Comparison of ENCODE assay signal across 12 cellular contexts in genomic region chr11:124536520-124536919, GRCh38. TPM values are rescaled to one million over a fixed set of nuclear protein-coding genes. Genes with fewer than 3 reads are reported as not detected.
DNase-seq lines count a peak whose midpoint lies in the region; ATAC-seq and TF ChIP-seq lines count a peak whose summit lies in the region.
"Had no signal": no experiment of that assay in that cellular context is flagged by ENCODE, and none has a peak within 500 bp of the region (broad histone marks: within the 10 kb centered on the region; RNA-seq: fewer than 3 reads in every experiment).

No MANE protein-coding gene starts in this region.

- H3K4me1 ChIP-seq in A673 (ENCODE audit: insufficient read depth, low read length, poor library complexity, severe bottlenecking) (no peaks in the 10 kb centered on the region), mammary epithelial cell (ENCODE audit: insufficient read depth, low read length) (peaks cover 14% of the 10 kb centered on the region)
- H3K4me1 ChIP-seq: BLaER1 had no signal

- no peak overlapping the region for H3K4me3 Mint-ChIP-seq in natural killer cell treated with Interleukin-12 subunit alpha and Interleukin-12 subunit beta and Interleukin-15 and Interleukin-18, amount 100 ng/mL, for 72 hours
- H3K4me3 Mint-ChIP-seq: neural crest cell had no signal

- H3K4me3 ChIP-seq in A673 (ENCODE audit: low read depth, low read length, poor library complexity, severe bottlenecking) (no peak overlapping the region), mammary epithelial cell (replicated peaks in 1 of 3; ENCODE audit: insufficient read depth in 1 of 3, low read depth in 2 of 3, low read length in 3 of 3) (no peak overlapping the region)
- H3K4me3 ChIP-seq: BLaER1 had no signal

- BruUV-seq in A673 (replicated peaks; lab: Mats Ljungman, UMichigan) (no TSS peak), mammary epithelial cell (replicated peaks; lab: Mats Ljungman, UMichigan) (no TSS peak)

- 9% methylated on average over 5 of the region's 6 CpGs for WGBS in mammary epithelial cell (ENCODE audit: low coverage, missing lambda C conversion rate)

- H3K27ac ChIP-seq in A673 (ENCODE audit: low read depth, low read length, poor library complexity, severe bottlenecking): no peak overlapping the region
- no peak overlapping the region for H3K27ac ChIP-seq in mammary epithelial cell (ENCODE audit: insufficient read depth, low read depth, low read length)
- H3K27ac ChIP-seq: BLaER1 had no signal

- H3K27me3 ChIP-seq in A673 (replicated peaks; ENCODE audit: insufficient read depth, low read depth, low read length, poor library complexity) (peaks cover 3% of the 10 kb centered on the region), mammary epithelial cell (ENCODE audit: insufficient read depth, low read length) (no peaks in the 10 kb centered on the region)
- H3K27me3 ChIP-seq: BLaER1 had no signal

- dilution Hi-C loops in mammary epithelial cell (cut with HindIII; ENCODE audit: low sequenced_read_pairs): no loop called here

- peaks cover 2% of the 10 kb centered on the region for H3K9me3 Mint-ChIP-seq in natural killer cell treated with Interleukin-12 subunit alpha and Interleukin-12 subunit beta and Interleukin-15 and Interleukin-18, amount 100 ng/mL, for 72 hours
- H3K9me3 Mint-ChIP-seq: neural crest cell had no signal

- H3K27me3 Mint-ChIP-seq in natural killer cell treated with Interleukin-12 subunit alpha and Interleukin-12 subunit beta and Interleukin-15 and Interleukin-18, amount 100 ng/mL, for 72 hours: peaks cover 15 to 36% of the 10 kb centered on the region in 2 donors

- TF ChIP-seq CTCF in A673 (conservative IDR thresholded peaks at IDR 0.05; ENCODE audit: low read depth, low read length): no peak; the same call in 1 of the 2 replicates
- peak in 1 of 2 donors; percentile 20 for TF ChIP-seq CTCF in mammary epithelial cell (conservative IDR thresholded peaks at IDR 0.05 in 1 of 2, IDR thresholded peaks at IDR 0.05 in 1 of 2; ENCODE audit: extremely low read depth in 1 of 2, insufficient read depth in 1 of 2, low read depth in 1 of 2, low read length in 2 of 2)

- peak overlapping the region; percentile 28 for H2AFZ ChIP-seq in mammary epithelial cell (ENCODE audit: low read depth, low read length)

- H3K4me1 Mint-ChIP-seq in natural killer cell treated with Interleukin-12 subunit alpha and Interleukin-12 subunit beta and Interleukin-15 and Interleukin-18, amount 100 ng/mL, for 72 hours (ENCODE audit: low read depth in 2 of 2): no peaks in the 10 kb centered on the region
- H3K4me1 Mint-ChIP-seq: neural crest cell had no signal

- H3K79me2 ChIP-seq in mammary epithelial cell (ENCODE audit: insufficient read depth, low read length): no peaks in the 10 kb centered on the region

- no peaks in the 10 kb centered on the region for H4K20me1 ChIP-seq in mammary epithelial cell (ENCODE audit: insufficient read depth, low read length)
- H4K20me1 ChIP-seq: BLaER1 had no signal

- H3K27ac Mint-ChIP-seq in natural killer cell treated with Interleukin-12 subunit alpha and Interleukin-12 subunit beta and Interleukin-15 and Interleukin-18, amount 100 ng/mL, for 72 hours: no peak overlapping the region

- H3K36me3 Mint-ChIP-seq in natural killer cell treated with Interleukin-12 subunit alpha and Interleukin-12 subunit beta and Interleukin-15 and Interleukin-18, amount 100 ng/mL, for 72 hours: no peaks in the 10 kb centered on the region

- POLR2A ChIA-PET in A673 (lab: Charles Lee; ENCODE audit: low non-redundant PET): no interaction called here

- CTCF ChIA-PET in A673 (lab: Charles Lee) (interaction anchor here (0.6 kb wide), 1 partner anchor 257 kb away, joined by 3 read pairs; no protein-coding TSS in a partner anchor), mammary epithelial cell (lab: Charles Lee; ENCODE audit: low non-redundant PET) (no interaction called here)

- ATAC-seq in HG03280 (IDR thresholded peaks at IDR 0.05; ENCODE audit: unreplicated experiment) (no peak), GM19035 (IDR thresholded peaks at IDR 0.05; ENCODE audit: unreplicated experiment) (no peak)
- no peak for ATAC-seq in natural killer cell treated with Interleukin-12 subunit alpha and Interleukin-12 subunit beta and Interleukin-15 and Interleukin-18, amount 100 ng/mL, for 72 hours

- no peak overlapping the region for H3K4me2 ChIP-seq in mammary epithelial cell (ENCODE audit: insufficient read depth, low read depth, low read length)
- H3K4me2 ChIP-seq: BLaER1 had no signal

- no peaks in the 10 kb centered on the region for H3K36me3 ChIP-seq in A673 (ENCODE audit: insufficient read depth, low read length, poor library complexity, severe bottlenecking)
- no peaks in the 10 kb centered on the region for H3K36me3 ChIP-seq in mammary epithelial cell (ENCODE audit: insufficient read depth, low read length)
- H3K36me3 ChIP-seq: BLaER1 had no signal

- no peaks in the 10 kb centered on the region for H3K9me3 ChIP-seq in A673 (ENCODE audit: low read depth, low read length, poor library complexity, severe bottlenecking)
- no peaks in the 10 kb centered on the region for H3K9me3 ChIP-seq in mammary epithelial cell (replicated peaks; ENCODE audit: insufficient read depth, low read length)
- H3K9me3 ChIP-seq: BLaER1 had no signal

- no peak overlapping the region for H3K9ac ChIP-seq in mammary epithelial cell (ENCODE audit: insufficient read depth, low read length)
- H3K9ac ChIP-seq: BLaER1 had no signal

- in situ Hi-C loops in mammary epithelial cell (cut with MboI; ENCODE audit: low sequenced_read_pairs in 2 of 2): no loop called here

- intact Hi-C loops in A673 (cut with micrococcal nuclease; ENCODE audit: unreplicated experiment) (no loop called here), mammary epithelial cell (cut with micrococcal nuclease) (loop anchor here (2.0 to 5.0 kb wide), 2 partner anchors 54 to 119 kb away; no protein-coding TSS in a partner anchor)

- DNase-seq in A673 (ENCODE audit: low spot score) (peak; percentile 14), LHCN-M2 (ENCODE audit: low read depth) (peak; percentile 14), mammary epithelial cell (peak; percentile 55), left kidney (ENCODE audit: low read depth, low spot score) (peak; percentile 4)
- no peak for DNase-seq in activated CD8-positive, alpha-beta memory T cell treated with anti-CD3 and anti-CD28 coated beads, Interleukin-2, amount 50 U/mL, for 4 hours
- no peak for DNase-seq in natural killer cell treated with Interleukin-12 subunit alpha and Interleukin-12 subunit beta and Interleukin-15 and Interleukin-18, amount 100 ng/mL, for 72 hours (ENCODE audit: low spot score)
- DNase-seq: effector memory CD4-positive, alpha-beta T cell; stimulated activated CD8-positive, alpha-beta memory T cell treated with anti-CD3 and anti-CD28 coated beads, Interleukin-4, amount 100 ng/mL, for 48 hours had no signal

RNA-seq across cellular contexts. Expression of gene OR8B12, which starts 6.9 kb away (rescaled TPM):
- total RNA-seq in A673 (2021) (not detected in 2 replicates), LHCN-M2 (2014; rRNA removed) (not detected in 2 replicates), mammary epithelial cell (not detected)
- not detected for polyA plus RNA-seq in LHCN-M2 (2012)
- polyA plus RNA-seq in mammary epithelial cell: not detected
- not detected for polyA minus RNA-seq in mammary epithelial cell
- not detected for total RNA-seq in natural killer cell treated with Interleukin-12 subunit alpha and Interleukin-12 subunit beta and Interleukin-15 and Interleukin-18, amount 100 ng/mL, for 72 hours
- total RNA-seq: neural crest cell had no signal

RNA-seq across cellular contexts. Expression of gene OR8A1, which starts 33.3 kb away (rescaled TPM):
- total RNA-seq in A673 (2021) (not detected in 2 replicates), LHCN-M2 (2014; rRNA removed) (not detected in 2 replicates), mammary epithelial cell (not detected)
- not detected for polyA plus RNA-seq in LHCN-M2 (2012)
- polyA plus RNA-seq in mammary epithelial cell: not detected
- polyA minus RNA-seq in mammary epithelial cell: not detected
- not detected for total RNA-seq in natural killer cell treated with Interleukin-12 subunit alpha and Interleukin-12 subunit beta and Interleukin-15 and Interleukin-18, amount 100 ng/mL, for 72 hours
- total RNA-seq: neural crest cell had no signal

Comparison
In these comparisons a context has a peak if more than half of its experiments do, and no peak if none do; other contexts are left out.
1. DNase-seq: peak in A673 (single experiment), LHCN-M2 (single experiment), mammary epithelial cell (single experiment) and left kidney (single experiment); none in activated CD8-positive, alpha-beta memory T cell treated with anti-CD3 and anti-CD28 coated beads, Interleukin-2, amount 50 U/mL, for 4 hours (single experiment) and natural killer cell treated with Interleukin-12 subunit alpha and Interleukin-12 subunit beta and Interleukin-15 and Interleukin-18, amount 100 ng/mL, for 72 hours (single experiment).